16 cellular contexts compared by ENCODE assay signal in the genomic region with DNA sequence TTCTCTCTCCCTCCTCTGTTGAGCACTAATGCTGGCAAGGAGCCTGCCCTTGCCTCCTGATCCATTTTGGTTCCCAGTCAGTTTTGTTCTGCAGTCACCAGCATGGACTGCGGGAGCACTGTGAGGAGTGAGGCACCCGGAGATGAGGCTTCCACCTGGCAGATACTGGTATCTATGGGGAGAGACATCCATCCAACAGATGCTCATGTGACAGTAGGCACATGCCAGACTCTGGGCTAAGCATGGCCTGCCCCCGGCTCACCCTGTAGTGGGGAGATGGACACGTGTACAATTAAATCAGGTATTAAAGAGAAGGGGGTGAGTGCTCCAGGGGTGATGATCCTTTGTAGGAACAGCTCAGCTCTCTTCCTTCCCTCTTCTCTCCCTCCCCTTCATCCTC.
DNase-seq lines count a peak whose midpoint lies in the region; ATAC-seq and TF ChIP-seq lines count a peak whose summit lies in the region.
"Had no signal": no experiment of that assay in that cellular context is flagged by ENCODE, and none has a peak within 500 bp of the region (broad histone marks: within the 10 kb centered on the region; RNA-seq: fewer than 3 reads in every experiment).

No MANE protein-coding gene starts in this region.

- no peak overlapping the region for H2AFZ ChIP-seq in PC-3 (ENCODE audit: low read length)

- H3K4me2 ChIP-seq in PC-3 (ENCODE audit: low read length) = no peak overlapping the region

- TF ChIP-seq EP300 in upper lobe of left lung (IDR thresholded peaks at IDR 0.05) = no peak

- POLR2A ChIA-PET in PC-3 (lab: Charles Lee; ENCODE audit: unreplicated experiment) = no interaction called here

- H3K9me3 ChIP-seq in heart left ventricle (no peaks in the 10 kb centered on the region), right atrium auricular region (no peaks in the 10 kb centered on the region), upper lobe of left lung (no peaks in the 10 kb centered on the region), PC-3 (ENCODE audit: low read length) (no peaks in the 10 kb centered on the region), aorta (ENCODE audit: control insufficient read depth, low read length) (no peaks in the 10 kb centered on the region)

- BruUV-seq in PC-3 (replicated peaks; lab: Mats Ljungman, UMichigan) = no TSS peak

- no peak for TF ChIP-seq POLR2A in heart left ventricle (IDR thresholded peaks at IDR 0.05)
- TF ChIP-seq POLR2A in upper lobe of left lung (IDR thresholded peaks at IDR 0.05) = no peak

- H3K4me3 ChIP-seq in heart left ventricle = no peak overlapping the region
- H3K4me3 ChIP-seq in right atrium auricular region = no peak overlapping the region
- H3K4me3 ChIP-seq in upper lobe of left lung = no peak overlapping the region
- no peak overlapping the region for H3K4me3 ChIP-seq in PC-3 (ENCODE audit: low read length)
- H3K4me3 ChIP-seq in aorta (ENCODE audit: low read length in 2 of 2) = no peak overlapping the region

- no peaks in the 10 kb centered on the region for H3K9me3 Mint-ChIP-seq in central memory CD8-positive, alpha-beta T cell

- H3K36me3 ChIP-seq in heart left ventricle (no peaks in the 10 kb centered on the region), right atrium auricular region (no peaks in the 10 kb centered on the region), upper lobe of left lung (no peaks in the 10 kb centered on the region), PC-3 (ENCODE audit: low read depth, low read length) (no peaks in the 10 kb centered on the region), aorta (ENCODE audit: control insufficient read depth in 1 of 2, insufficient read depth in 2 of 2, low read length in 1 of 2) (no peaks in the 10 kb centered on the region)

- TF ChIP-seq CTCF in heart left ventricle (IDR thresholded peaks at IDR 0.05) (no peak), right atrium auricular region (IDR thresholded peaks at IDR 0.05) (no peak), upper lobe of left lung (IDR thresholded peaks at IDR 0.05) (no peak), PC-3 (conservative IDR thresholded peaks at IDR 0.05; ENCODE audit: low read depth, low read length) (no peak)

- H3K79me2 ChIP-seq in PC-3 (ENCODE audit: low read length) = no peaks in the 10 kb centered on the region

- peak overlapping the region; percentile 14 for H3K27ac Mint-ChIP-seq in central memory CD8-positive, alpha-beta T cell (ENCODE audit: low read depth)

- H3K4me1 ChIP-seq in heart left ventricle = peaks cover 9 to 72% (median 42%) of the 10 kb centered on the region in 12 donors
- H3K4me1 ChIP-seq in right atrium auricular region = peaks cover 0 to 67% of the 10 kb centered on the region in 2 donors
- H3K4me1 ChIP-seq in upper lobe of left lung = peaks cover 19 to 38% (median 27%) of the 10 kb centered on the region in 4 donors
- H3K4me1 ChIP-seq in PC-3 (ENCODE audit: insufficient read depth, low read length) = peaks cover 61% of the 10 kb centered on the region
- H3K4me1 ChIP-seq in aorta (ENCODE audit: control insufficient read depth in 1 of 2, insufficient read depth in 2 of 2, low read length in 2 of 2) = no peaks in the 10 kb centered on the region

- ATAC-seq in heart left ventricle (no peak), upper lobe of left lung (ENCODE audit: low FRiP score in 2 of 2) (no peak), PC-3 (no peak), aorta (ENCODE audit: low FRiP score) (no peak)
- ATAC-seq in central memory CD8-positive, alpha-beta T cell (replicated peaks; ENCODE audit: extremely low read depth, poor library complexity, severe bottlenecking) = no peak

- H3K36me3 Mint-ChIP-seq in central memory CD8-positive, alpha-beta T cell (ENCODE audit: insufficient read depth) = no peaks in the 10 kb centered on the region

- peaks cover 48% of the 10 kb centered on the region for H3K27me3 Mint-ChIP-seq in central memory CD8-positive, alpha-beta T cell

- 54 to 72% (median 64%) methylated on average over 4 of the region's 4 CpGs for WGBS in heart left ventricle, 4 donors
- WGBS in upper lobe of left lung, 2 donors = 80 to 89% methylated on average over 4 of the region's 4 CpGs
- 88 to 91% methylated on average over 4 of the region's 4 CpGs for WGBS in aorta, 2 donors

- intact Hi-C loops in heart left ventricle (cut with DNase I) (loop anchor here in 2 of 10 donors (5.0 kb wide), 2 partner anchors 73 to 83 kb away; partner anchors contain the start of gene PODXL (in 1 of the 2)), PC-3 (cut with micrococcal nuclease) (loop anchor here (5.0 kb wide), 1 partner anchor 73 kb away; the partner anchor contains the start of gene PODXL), aorta (cut with DNase I) (no loop called here)

- H3K9me2 ChIP-seq in PC-3 (replicated peaks; ENCODE audit: low read length) = no peaks in the 10 kb centered on the region

- H3K9ac ChIP-seq in PC-3 (ENCODE audit: low read length) = no peak overlapping the region

- no peaks in the 10 kb centered on the region for H3F3A ChIP-seq in PC-3 (ENCODE audit: low read length, unreplicated experiment)

- DNase-seq in heart left ventricle = no peak
- DNase-seq in right atrium auricular region (ENCODE audit: low spot score) = no peak
- DNase-seq in HT1080 (ENCODE audit: low read depth) = peak; percentile 26
- DNase-seq in central memory CD8-positive, alpha-beta T cell (ENCODE audit: low spot score in 2 of 2) = no peak
- DNase-seq in upper lobe of left lung = no peak
- no peak for DNase-seq in PC-3
- no peak for DNase-seq in aorta
- no peak for DNase-seq in stimulated activated CD4-positive, alpha-beta T cell treated with anti-CD3 and anti-CD28 coated beads, Interleukin-2, amount 100 ng/mL, for 24 hours
- DNase-seq: DMS53; HCEC 1CT; KBM-7; NCI-H1048; NCI-H2227 treated with DMSO at 0.1 percent for 48 hours; NCI-H526; NK-92 treated with Interleukin-12 subunit alpha and Interleukin-12 subunit beta, amount 100 ng/mL, for 24 hours; SHP77 had no signal

- peak overlapping the region in 7 of 12 donors; percentile 47 to 76 (median 58) for H3K27ac ChIP-seq in heart left ventricle
- H3K27ac ChIP-seq in right atrium auricular region = peak overlapping the region in 1 of 2 donors; percentile 32
- H3K27ac ChIP-seq in upper lobe of left lung = peak overlapping the region; percentile 15 to 69 (median 33)
- H3K27ac ChIP-seq in PC-3 (ENCODE audit: low read length) = no peak overlapping the region
- H3K27ac ChIP-seq in aorta (ENCODE audit: low read depth in 1 of 2, low read length in 2 of 2) = no peak overlapping the region

- no peaks in the 10 kb centered on the region for H4K20me1 ChIP-seq in PC-3 (ENCODE audit: low read length)

- H3K27me3 ChIP-seq in heart left ventricle = no peaks in the 10 kb centered on the region
- no peaks in the 10 kb centered on the region for H3K27me3 ChIP-seq in right atrium auricular region
- no peaks in the 10 kb centered on the region for H3K27me3 ChIP-seq in upper lobe of left lung
- no peaks in the 10 kb centered on the region for H3K27me3 ChIP-seq in PC-3 (ENCODE audit: low read length)
- no peaks in the 10 kb centered on the region for H3K27me3 ChIP-seq in aorta (ENCODE audit: control insufficient read depth in 1 of 2, insufficient read depth in 2 of 2, low read length in 1 of 2)

- CTCF ChIA-PET in PC-3 (lab: Charles Lee) = no interaction called here

- no peaks in the 10 kb centered on the region for H3K4me1 Mint-ChIP-seq in central memory CD8-positive, alpha-beta T cell

- no peak overlapping the region for H3K4me3 Mint-ChIP-seq in central memory CD8-positive, alpha-beta T cell

Comparison
In these comparisons a context has a peak if more than half of its experiments do, and no peak if none do; other contexts are left out.
1. H3K27ac ChIP-seq: peak in heart left ventricle (7 of 12) and upper lobe of left lung (4 of 4); none in PC-3 (single experiment) and aorta (0 of 2).